ENCODE assay signal across 8 cellular contexts in genomic region chr7:75409880-75410822, GRCh38. TPM values are rescaled to one million over a fixed set of nuclear protein-coding genes. Genes with fewer than 3 reads are reported as not detected.
DNase-seq lines count a peak whose midpoint lies in the region; ATAC-seq and TF ChIP-seq lines count a peak whose summit lies in the region.
"Not testable (repeated sequence)": the region's sequence is repeated elsewhere in the genome, so short reads cannot be mapped to it uniquely, and the experiment has no call there.

No MANE protein-coding gene starts in this region.

- not testable (repeated sequence) for H3K79me2 ChIP-seq in smooth muscle cell (ENCODE audit: low read depth)

- peak in 1 of 7 experiments; percentile 21 for DNase-seq in CD8-positive, alpha-beta T cell
- DNase-seq in activated CD4-positive, alpha-beta T cell treated with anti-CD3 and anti-CD28 coated beads, Interleukin-2, amount 10 ng/mL, durations not matched to agents 24 days and 14 days: peak; percentile 55
- peak; percentile 27 for DNase-seq in central memory CD4-positive, alpha-beta T cell
- DNase-seq in kidney epithelial cell (ENCODE audit: low read depth); smooth muscle cell (lab: John Stamatoyannopoulos, UW; ENCODE audit: unreplicated experiment): not testable (repeated sequence)

- ATAC-seq in CD8-positive, alpha-beta T cell: peak; percentile 92
- ATAC-seq in GM19395 (IDR thresholded peaks at IDR 0.05; ENCODE audit: unreplicated experiment): peak; percentile 86
- peak; percentile 92 for ATAC-seq in HG02759 (IDR thresholded peaks at IDR 0.05; ENCODE audit: unreplicated experiment)
- peak; percentile 86 for ATAC-seq in HG03460 (IDR thresholded peaks at IDR 0.05; ENCODE audit: unreplicated experiment)

- H3K4me1 Mint-ChIP-seq in CD8-positive, alpha-beta T cell (ENCODE audit: low read depth); activated CD4-positive, alpha-beta T cell treated with anti-CD3 and anti-CD28 coated beads, Interleukin-2, amount 10 ng/mL, durations not matched to agents 24 days and 14 days: not testable (repeated sequence)

- H3K4me2 ChIP-seq in smooth muscle cell: not testable (repeated sequence)

- not testable (repeated sequence) for H3K9ac ChIP-seq in smooth muscle cell (ENCODE audit: low read depth)

- 60% methylated on average over 6 of the region's 74 CpGs for WGBS in smooth muscle cell (ENCODE audit: low lambda C conversion rate)

- not testable (repeated sequence) for H2AFZ ChIP-seq in smooth muscle cell (ENCODE audit: low read depth)

- CTCF ChIA-PET in CD8-positive, alpha-beta T cell (lab: Charles Lee): not testable (repeated sequence)

- H3K4me3 ChIP-seq in CD8-positive, alpha-beta T cell (ENCODE audit: low read depth, low read length): not testable (repeated sequence)
- H3K4me3 ChIP-seq in kidney epithelial cell (ENCODE audit: low read depth, low read length) (peak overlapping the region; percentile 34), smooth muscle cell (peak overlapping the region; percentile 30)

- H3K36me3 ChIP-seq in CD8-positive, alpha-beta T cell (ENCODE audit: insufficient read depth, low read length); kidney epithelial cell (ENCODE audit: control insufficient read depth, insufficient read depth, low read length); smooth muscle cell (ENCODE audit: low read depth): not testable (repeated sequence)

- intact Hi-C loops in CD8-positive, alpha-beta T cell (cut with DNase I, micrococcal nuclease); activated CD4-positive, alpha-beta T cell treated with anti-CD3 and anti-CD28 coated beads, Interleukin-2, amount 10 ng/mL, durations not matched to agents 24 days and 14 days (cut with micrococcal nuclease): not testable (repeated sequence)

- not testable (repeated sequence) for H3K4me1 ChIP-seq in CD8-positive, alpha-beta T cell (ENCODE audit: insufficient read depth, low read length); smooth muscle cell (ENCODE audit: low read depth)

- H3K36me3 Mint-ChIP-seq in CD8-positive, alpha-beta T cell; activated CD4-positive, alpha-beta T cell treated with anti-CD3 and anti-CD28 coated beads, Interleukin-2, amount 10 ng/mL, durations not matched to agents 24 days and 14 days (ENCODE audit: low read depth): not testable (repeated sequence)

- not testable (repeated sequence) for TF ChIP-seq CTCF in CD8-positive, alpha-beta T cell (IDR thresholded peaks at IDR 0.05); kidney epithelial cell (IDR thresholded peaks at IDR 0.05; ENCODE audit: insufficient read depth, low read length, poor library complexity, severe bottlenecking); smooth muscle cell (IDR thresholded peaks at IDR 0.05; ENCODE audit: borderline replicate concordance, insufficient read depth, poor library complexity, severe bottlenecking)

- H3K9me3 Mint-ChIP-seq in CD8-positive, alpha-beta T cell; activated CD4-positive, alpha-beta T cell treated with anti-CD3 and anti-CD28 coated beads, Interleukin-2, amount 10 ng/mL, durations not matched to agents 24 days and 14 days: not testable (repeated sequence)

- H3K4me3 Mint-ChIP-seq in CD8-positive, alpha-beta T cell: peak overlapping the region; percentile 73
- H3K4me3 Mint-ChIP-seq in activated CD4-positive, alpha-beta T cell treated with anti-CD3 and anti-CD28 coated beads, Interleukin-2, amount 10 ng/mL, durations not matched to agents 24 days and 14 days: not testable (repeated sequence)

- not testable (repeated sequence) for H4K20me1 ChIP-seq in smooth muscle cell (ENCODE audit: low read depth)

- H3F3A ChIP-seq in smooth muscle cell (ENCODE audit: low read depth): not testable (repeated sequence)

- POLR2A ChIA-PET in CD8-positive, alpha-beta T cell (lab: Charles Lee): not testable (repeated sequence)

- not testable (repeated sequence) for H3K27ac ChIP-seq in CD8-positive, alpha-beta T cell (ENCODE audit: low read depth, low read length); smooth muscle cell (ENCODE audit: low read depth)

- H3K27me3 ChIP-seq in CD8-positive, alpha-beta T cell (ENCODE audit: insufficient read depth, low read length); kidney epithelial cell (ENCODE audit: control insufficient read depth, insufficient read depth, low read length); smooth muscle cell (ENCODE audit: low read depth): not testable (repeated sequence)

- not testable (repeated sequence) for H3K9me3 ChIP-seq in CD8-positive, alpha-beta T cell (ENCODE audit: low read length); smooth muscle cell (replicated peaks; ENCODE audit: low read depth)

- H3K27ac Mint-ChIP-seq in CD8-positive, alpha-beta T cell; activated CD4-positive, alpha-beta T cell treated with anti-CD3 and anti-CD28 coated beads, Interleukin-2, amount 10 ng/mL, durations not matched to agents 24 days and 14 days: not testable (repeated sequence)

- H3K27me3 Mint-ChIP-seq in CD8-positive, alpha-beta T cell (ENCODE audit: low read depth); activated CD4-positive, alpha-beta T cell treated with anti-CD3 and anti-CD28 coated beads, Interleukin-2, amount 10 ng/mL, durations not matched to agents 24 days and 14 days: not testable (repeated sequence)

RNA-seq across cellular contexts. Expression of gene TRIM73, which starts 14.7 kb away (rescaled TPM):
- 10 to 100 TPM; 16.6 to 21.8 TPM for total RNA-seq in CD8-positive, alpha-beta T cell
- 3.8 and 5.8 TPM in 2 replicates for total RNA-seq in activated CD4-positive, alpha-beta T cell treated with anti-CD3 and anti-CD28 coated beads, Interleukin-2, amount 10 ng/mL, durations not matched to agents 24 days and 14 days
- 0.48 TPM in 1 of 2 replicates, not detected in the other for total RNA-seq in kidney epithelial cell
- total RNA-seq in smooth muscle cell: 1.2 and 22.4 TPM in 2 replicates
- 1.6 and 4.9 TPM in 2 replicates for polyA plus RNA-seq in smooth muscle cell
